In genomic region chr4:121370729-121371325, GRCh38 we compare ENCODE assay signal across 8 cellular contexts. TPM values are rescaled to one million over a fixed set of nuclear protein-coding genes. Genes with fewer than 3 reads are reported as not detected.
DNase-seq lines count a peak whose midpoint lies in the region; ATAC-seq and TF ChIP-seq lines count a peak whose summit lies in the region.

No MANE protein-coding gene starts in this region.

- TF ChIP-seq POLR2A in heart left ventricle (IDR thresholded peaks at IDR 0.05): no peak
- TF ChIP-seq POLR2A in GM18505 (IDR thresholded peaks at IDR 0.05; ENCODE audit: borderline replicate concordance, extremely low read depth, insufficient read depth, insufficient read length): no peak

- no peak overlapping the region for H3K27ac ChIP-seq in CD8-positive, alpha-beta T cell (ENCODE audit: low read depth, low read length)
- no peak overlapping the region for H3K27ac ChIP-seq in heart left ventricle

- no peak for ATAC-seq in CD8-positive, alpha-beta T cell
- ATAC-seq in GM19351 (IDR thresholded peaks at IDR 0.05; ENCODE audit: unreplicated experiment) (peak; percentile 73), heart left ventricle (peak in 2 of 4 donors; percentile 54 to 69), GM18505 (IDR thresholded peaks at IDR 0.05; ENCODE audit: unreplicated experiment) (no peak), HG03045 (IDR thresholded peaks at IDR 0.05; ENCODE audit: unreplicated experiment) (no peak)

- peak; percentile 44 for TF ChIP-seq CTCF in CD8-positive, alpha-beta T cell (IDR thresholded peaks at IDR 0.05)
- TF ChIP-seq CTCF in heart left ventricle (IDR thresholded peaks at IDR 0.05): peak; percentile 46 to 77 (median 64)

- no peaks in the 10 kb centered on the region for H3K9me3 ChIP-seq in CD8-positive, alpha-beta T cell (ENCODE audit: low read length)
- no peaks in the 10 kb centered on the region for H3K9me3 ChIP-seq in heart left ventricle

- CTCF ChIA-PET in CD8-positive, alpha-beta T cell (lab: Charles Lee): interaction anchor here (1.0 to 2.4 kb wide), 7 partner anchors 11 to 362 kb away, joined by 4 to 9 read pairs (median 5); no protein-coding TSS in a partner anchor

- no peak overlapping the region for H3K27ac Mint-ChIP-seq in CD8-positive, alpha-beta T cell

- peak in 2 of 7 experiments; percentile 23 to 29 for DNase-seq in CD8-positive, alpha-beta T cell
- DNase-seq in NCI-H1105 (lab: John Stamatoyannopoulos, UW) (peak; percentile 39), heart left ventricle (peak in 3 of 5 donors; percentile 24 to 45 (median 30))
- DNase-seq in activated T-cell treated with anti-CD3 and anti-CD28 coated beads, Interleukin-2, amount 50 U/mL, for 48 hours: peak; percentile 49 to 57
- peak; percentile 65 for DNase-seq in stimulated activated CD4-positive, alpha-beta T cell treated with anti-CD3 and anti-CD28 coated beads, Interleukin-15, amount 100 ng/mL, for 24 hours

- 72 to 88% (median 85%) methylated on average over 1 of the region's 1 CpG for WGBS in heart left ventricle, 4 donors

- H3K36me3 ChIP-seq in CD8-positive, alpha-beta T cell (ENCODE audit: insufficient read depth, low read length): no peaks in the 10 kb centered on the region
- no peaks in the 10 kb centered on the region for H3K36me3 ChIP-seq in heart left ventricle

- no peaks in the 10 kb centered on the region for H3K4me1 ChIP-seq in CD8-positive, alpha-beta T cell (ENCODE audit: insufficient read depth, low read length)
- peaks cover 0 to 11% (median 0%) of the 10 kb centered on the region in 12 donors for H3K4me1 ChIP-seq in heart left ventricle

- H3K27me3 Mint-ChIP-seq in CD8-positive, alpha-beta T cell (ENCODE audit: low read depth): peaks cover 9% of the 10 kb centered on the region

- H3K4me3 Mint-ChIP-seq in CD8-positive, alpha-beta T cell: no peak overlapping the region

- H3K4me3 ChIP-seq in CD8-positive, alpha-beta T cell (ENCODE audit: low read depth, low read length): no peak overlapping the region
- no peak overlapping the region for H3K4me3 ChIP-seq in heart left ventricle

- H3K27me3 ChIP-seq in CD8-positive, alpha-beta T cell (ENCODE audit: insufficient read depth, low read length): no peaks in the 10 kb centered on the region
- H3K27me3 ChIP-seq in heart left ventricle: no peaks in the 10 kb centered on the region

- no peaks in the 10 kb centered on the region for H3K4me1 Mint-ChIP-seq in CD8-positive, alpha-beta T cell (ENCODE audit: low read depth)

- intact Hi-C loops in CD8-positive, alpha-beta T cell (cut with DNase I, micrococcal nuclease): loop anchor here (5.0 kb wide), 2 partner anchors 356 to 1206 kb away; no protein-coding TSS in a partner anchor
- intact Hi-C loops in heart left ventricle (cut with DNase I): loop anchor here (1.0 to 10.0 kb wide), 14 partner anchors 50 to 366 kb away; no protein-coding TSS in a partner anchor

- POLR2A ChIA-PET in CD8-positive, alpha-beta T cell (lab: Charles Lee): no interaction called here

- no peaks in the 10 kb centered on the region for H3K36me3 Mint-ChIP-seq in CD8-positive, alpha-beta T cell

- no peaks in the 10 kb centered on the region for H3K9me3 Mint-ChIP-seq in CD8-positive, alpha-beta T cell

RNA-seq across cellular contexts. Expression of gene QRFPR, which starts 10.0 kb away (rescaled TPM):
- not detected for total RNA-seq in CD8-positive, alpha-beta T cell
- 1 to 10 TPM in 7 of 9 donors, under 1 TPM in 2; 0.49 to 6.5 (median 3.0) TPM for total RNA-seq in heart left ventricle
- 1 to 10 TPM in 1 of 2 donors, under 1 TPM in 1; 0.57 to 4.1 TPM for polyA plus RNA-seq in heart left ventricle
